ENCODE assay signal across 1 cellular context in the genomic region with DNA sequence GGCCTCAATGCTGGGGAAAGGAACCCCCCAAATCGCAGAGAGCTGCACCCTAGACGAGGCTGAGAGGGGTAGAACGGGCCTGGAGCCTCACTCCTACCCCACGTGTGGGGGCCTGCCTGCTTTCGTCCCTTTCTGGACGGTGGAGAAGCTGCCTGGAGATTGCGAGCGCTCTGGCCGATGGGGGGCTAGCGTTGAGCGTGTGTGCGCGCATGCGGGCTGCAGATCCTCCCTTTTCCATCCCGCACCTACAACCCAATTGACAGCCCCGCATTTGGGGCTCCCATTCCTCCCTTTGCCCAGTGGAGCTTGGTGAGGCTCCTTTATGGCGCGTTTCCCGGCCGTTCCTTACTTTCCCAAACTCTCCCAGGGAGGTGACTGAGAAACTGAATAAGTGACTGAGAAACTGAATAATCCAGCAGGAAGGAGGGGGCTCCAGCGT.
TF ChIP-seq lines count a peak whose summit lies in the region.

No MANE protein-coding gene starts in this region.

TF ChIP-seq in GM23338, 12 proteins besides CTCF, POLR2A, EP300 and RAD21 (continued from another document):
- TF ChIP-seq, protein P1, sequence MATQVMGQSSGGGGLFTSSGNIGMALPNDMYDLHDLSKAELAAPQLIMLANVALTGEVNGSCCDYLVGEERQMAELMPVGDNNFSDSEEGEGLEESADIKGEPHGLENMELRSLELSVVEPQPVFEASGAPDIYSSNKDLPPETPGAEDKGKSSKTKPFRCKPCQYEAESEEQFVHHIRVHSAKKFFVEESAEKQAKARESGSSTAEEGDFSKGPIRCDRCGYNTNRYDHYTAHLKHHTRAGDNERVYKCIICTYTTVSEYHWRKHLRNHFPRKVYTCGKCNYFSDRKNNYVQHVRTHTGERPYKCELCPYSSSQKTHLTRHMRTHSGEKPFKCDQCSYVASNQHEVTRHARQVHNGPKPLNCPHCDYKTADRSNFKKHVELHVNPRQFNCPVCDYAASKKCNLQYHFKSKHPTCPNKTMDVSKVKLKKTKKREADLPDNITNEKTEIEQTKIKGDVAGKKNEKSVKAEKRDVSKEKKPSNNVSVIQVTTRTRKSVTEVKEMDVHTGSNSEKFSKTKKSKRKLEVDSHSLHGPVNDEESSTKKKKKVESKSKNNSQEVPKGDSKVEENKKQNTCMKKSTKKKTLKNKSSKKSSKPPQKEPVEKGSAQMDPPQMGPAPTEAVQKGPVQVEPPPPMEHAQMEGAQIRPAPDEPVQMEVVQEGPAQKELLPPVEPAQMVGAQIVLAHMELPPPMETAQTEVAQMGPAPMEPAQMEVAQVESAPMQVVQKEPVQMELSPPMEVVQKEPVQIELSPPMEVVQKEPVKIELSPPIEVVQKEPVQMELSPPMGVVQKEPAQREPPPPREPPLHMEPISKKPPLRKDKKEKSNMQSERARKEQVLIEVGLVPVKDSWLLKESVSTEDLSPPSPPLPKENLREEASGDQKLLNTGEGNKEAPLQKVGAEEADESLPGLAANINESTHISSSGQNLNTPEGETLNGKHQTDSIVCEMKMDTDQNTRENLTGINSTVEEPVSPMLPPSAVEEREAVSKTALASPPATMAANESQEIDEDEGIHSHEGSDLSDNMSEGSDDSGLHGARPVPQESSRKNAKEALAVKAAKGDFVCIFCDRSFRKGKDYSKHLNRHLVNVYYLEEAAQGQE (IDR thresholded peaks at IDR 0.05; ENCODE audit: unreplicated experiment) = no peak
